ENCODE assay signal across 1 cellular context in genomic region chr1:168391759-168392681, GRCh38.
TF ChIP-seq lines count a peak whose summit lies in the region.

No MANE protein-coding gene starts in this region.

TF ChIP-seq in HEK293, 187 proteins besides CTCF, POLR2A, EP300 and RAD21 (continued from another document):
- TF ChIP-seq FEZF1 (tag by site-specific recombination; IDR thresholded peaks at IDR 0.05), result 0 out of 2 replicates have a peak, but pooled peaks have one; percentile 8
- no peak for TF ChIP-seq ZNF514 (tag by site-specific recombination; IDR thresholded peaks at IDR 0.05)
- TF ChIP-seq WT1 (tag by site-specific recombination; IDR thresholded peaks at IDR 0.05), result no peak
- TF ChIP-seq EGR2 (tag by site-specific recombination; IDR thresholded peaks at IDR 0.05; ENCODE audit: low read depth), result peak; percentile 33; the same call in 1 of the 2 replicates
TF ChIP-seq in HEK293: peak in this region for 7.
